In genomic region chr15:40405501-40406381, GRCh38 we compare ENCODE assay signal across 8 cellular contexts. TPM values are rescaled to one million over a fixed set of nuclear protein-coding genes. Genes with fewer than 3 reads are reported as not detected.
DNase-seq lines count a peak whose midpoint lies in the region; FAIRE-seq and TF ChIP-seq lines count a peak whose summit lies in the region.

TSS of gene IVD (plus strand) at chr15:40405795. CDS start at chr15:40405828, 33 bp downstream.

- peaks cover 18 to 36% of the 10 kb centered on the region in 2 experiments for H3K36me3 ChIP-seq in HEK293 (ENCODE audit: control insufficient read depth in 2 of 2, insufficient read depth in 1 of 2, low read length in 2 of 2)
- H3K36me3 ChIP-seq in neuron (ENCODE audit: insufficient read depth, low read length), result peaks cover 25% of the 10 kb centered on the region
- peaks cover 0 to 25% (median 19%) of the 10 kb centered on the region in 5 donors for H3K36me3 ChIP-seq in subcutaneous abdominal adipose tissue (ENCODE audit: control insufficient read depth in 5 of 5, insufficient read depth in 5 of 5, low read length in 5 of 5)

- H3K4me3 ChIP-seq in HEK293 (ENCODE audit: low read depth, low read length) (peak within 1 kb of the TSS; percentile 77), neuron (ENCODE audit: low read length) (peak within 1 kb of the TSS; percentile 77), subcutaneous abdominal adipose tissue (ENCODE audit: low read depth in 1 of 5, low read length in 5 of 5) (peak within 1 kb of the TSS; percentile 82 to 98 (median 88))

- peak; percentile 98 for FAIRE-seq in G401.6 (lab: Jason Lieb, UNC)

- H3K9me3 ChIP-seq in HEK293 (ENCODE audit: control insufficient read depth, insufficient read depth, low read depth, low read length) (no peaks in the 10 kb centered on the region), neuron (ENCODE audit: low read length) (no peaks in the 10 kb centered on the region), subcutaneous abdominal adipose tissue (ENCODE audit: control insufficient read depth in 5 of 5, low read length in 5 of 5) (no peaks in the 10 kb centered on the region)

- POLR2A ChIA-PET in HEK293 (lab: Yijun Ruan, JAX), result interaction anchor here (0.7 to 2.7 kb wide), 16 partner anchors 8 to 164 kb away, joined by 3 to 18 read pairs (median 6); partner anchors contain the start of genes BAHD1, INAFM2, KNSTRN and RPUSD2

- peak within 1 kb of the TSS; percentile 93 for H2AFZ ChIP-seq in neuron (ENCODE audit: low read depth, low read length)

- no peaks in the 10 kb centered on the region for H3K4me1 ChIP-seq in HEK293 (ENCODE audit: control insufficient read depth, insufficient read depth, low read length)
- H3K4me1 ChIP-seq in neuron (ENCODE audit: insufficient read depth, low read length), result peaks cover 21% of the 10 kb centered on the region
- peaks cover 0 to 24% (median 19%) of the 10 kb centered on the region in 5 donors for H3K4me1 ChIP-seq in subcutaneous abdominal adipose tissue (ENCODE audit: control insufficient read depth in 5 of 5, insufficient read depth in 5 of 5, low read length in 5 of 5)

- H3K9ac ChIP-seq in subcutaneous abdominal adipose tissue (ENCODE audit: low read length in 5 of 5), result peak within 1 kb of the TSS in 4 of 5 donors; percentile 44 to 90 (median 87)

- no peaks in the 10 kb centered on the region for H3K27me3 ChIP-seq in neuron (ENCODE audit: insufficient read depth, low read length)
- H3K27me3 ChIP-seq in subcutaneous abdominal adipose tissue (ENCODE audit: control insufficient read depth in 5 of 5, insufficient read depth in 4 of 5, low read length in 5 of 5), result no peaks in the 10 kb centered on the region

- in situ Hi-C loops in SK-MEL-5 (cut with HindIII; ENCODE audit: low pct_unique_long_range_greater_than_20kb, low sequenced_read_pairs), result no loop called here

- CTCF ChIA-PET in HEK293 (lab: Yijun Ruan, JAX), result interaction anchor here (0.7 to 1.2 kb wide), 3 partner anchors 8 to 25 kb away, joined by 4 to 5 read pairs (median 4); no protein-coding TSS in a partner anchor

- TF ChIP-seq CTCF in HEK293 (tag by site-specific recombination; IDR thresholded peaks at IDR 0.05), result no peak

- peak within 1 kb of the TSS; percentile 79 for H3K27ac ChIP-seq in HEK293 (ENCODE audit: extremely low read depth, low read depth, low read length)
- peak within 1 kb of the TSS; percentile 46 for H3K27ac ChIP-seq in subcutaneous abdominal adipose tissue (ENCODE audit: low read depth, low read length)

- peak; percentile 92 for DNase-seq in MV-4-11 (lab: John Stamatoyannopoulos, UW)
- DNase-seq in SK-MEL-5 (ENCODE audit: low read depth, low spot score), result peak; percentile 93
- DNase-seq in activated naive CD4-positive, alpha-beta T cell treated with Interleukin-2 at 50 U/mL for 16 hours, result peak; percentile 92
- DNase-seq in foreskin melanocyte, result peak; percentile 88

TF ChIP-seq in HEK293, 187 proteins besides CTCF, POLR2A, EP300 and RAD21 (continues in another document):
- TF ChIP-seq ZNF692 (tag by site-specific recombination; IDR thresholded peaks at IDR 0.05), result peak; percentile 49; the same call in 1 of the 2 replicates
- TF ChIP-seq ZNF114 (tag by site-specific recombination; IDR thresholded peaks at IDR 0.05), result no peak
- peak; percentile 71 for TF ChIP-seq SP3 (tag by site-specific recombination; IDR thresholded peaks at IDR 0.05)
- TF ChIP-seq GLIS1 (tag by site-specific recombination; IDR thresholded peaks at IDR 0.05), result peak; percentile 56; the same call in 1 of the 2 replicates
- TF ChIP-seq ZNF558 (tag by site-specific recombination; IDR thresholded peaks at IDR 0.05), result no peak
- 0 out of 2 replicates have a peak, but pooled peaks have one; percentile 20 for TF ChIP-seq ZNF366 (tag by site-specific recombination; conservative IDR thresholded peaks at IDR 0.05)
- TF ChIP-seq ZNF830 (tag by site-specific recombination; IDR thresholded peaks at IDR 0.05; ENCODE audit: low read depth), result no peak
- TF ChIP-seq PRDM6 (tag by site-specific recombination; IDR thresholded peaks at IDR 0.05), result no peak
- 0 out of 2 replicates have a peak, but pooled peaks have one; percentile 30 for TF ChIP-seq ZNF223 (tag by site-specific recombination; IDR thresholded peaks at IDR 0.05)
- TF ChIP-seq SP2 (tag by site-specific recombination; IDR thresholded peaks at IDR 0.05), result peak; percentile 94
- no peak for TF ChIP-seq ZNF398 (tag by site-specific recombination; IDR thresholded peaks at IDR 0.05)
- TF ChIP-seq ZBTB17 (tag by site-specific recombination; IDR thresholded peaks at IDR 0.05), result peak; percentile 96
- no peak for TF ChIP-seq REST (tag by site-specific recombination; IDR thresholded peaks at IDR 0.05)
- no peak for TF ChIP-seq ZNF596 (tag by site-specific recombination; IDR thresholded peaks at IDR 0.05)
- peak; percentile 7; the same call in 1 of the 2 replicates for TF ChIP-seq SP7 (tag by site-specific recombination; IDR thresholded peaks at IDR 0.05)
- TF ChIP-seq BCL11B (tag by site-specific recombination; IDR thresholded peaks at IDR 0.05; ENCODE audit: low read depth), result peak; percentile 87; the same call in 1 of the 2 replicates
- no peak for TF ChIP-seq ZNF549 (tag by site-specific recombination; IDR thresholded peaks at IDR 0.05)

RNA-seq across cellular contexts. Expression of gene IVD, which starts in this region (rescaled TPM):
- total RNA-seq in SK-MEL-5 (2014; rRNA removed; shearing (Covaris generic)), result 16.6 and 23.3 TPM in 2 replicates
- polyA plus RNA-seq in SK-MEL-5 (2015; cell fraction: cytosol; rRNA removed), result 43.3 and 48.9 TPM in 2 replicates
- 53.2 and 68.9 TPM in 2 replicates for polyA plus RNA-seq in SK-MEL-5 (2015; cell fraction: nucleus; rRNA removed)

Comparison
In these comparisons a context has a peak if more than half of its experiments do, and no peak if none do; other contexts are left out.
1. Peak in every context shown above with its lines: DNase-seq, H3K4me3 ChIP-seq and H3K27ac ChIP-seq.